ENCODE assay signal across 32 cellular contexts in the genomic region with DNA sequence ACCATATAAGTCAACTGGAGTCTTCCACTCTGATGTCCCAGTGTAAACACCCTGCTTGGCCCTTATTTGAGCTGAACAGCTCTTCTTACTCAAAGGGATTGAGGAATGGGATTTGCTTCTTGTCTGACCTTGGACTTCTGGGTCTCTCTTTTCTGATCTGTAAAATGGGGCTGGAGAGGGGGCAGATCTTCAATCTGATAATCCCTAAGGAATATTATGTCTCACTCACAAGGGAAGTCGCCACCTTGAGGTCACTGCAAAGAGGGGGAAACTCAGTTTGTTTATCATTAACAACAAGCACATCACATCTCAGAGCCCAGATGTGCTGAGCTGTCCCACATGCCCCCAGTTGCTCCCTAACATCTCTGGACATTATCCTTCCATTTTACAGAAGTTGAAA. TPM values are rescaled to one million over a fixed set of nuclear protein-coding genes. Genes with fewer than 3 reads are reported as not detected.
DNase-seq lines count a peak whose midpoint lies in the region; ATAC-seq and FAIRE-seq lines count a peak whose summit lies in the region.
"Had no signal": no experiment of that assay in that cellular context is flagged by ENCODE, and none has a peak within 500 bp of the region (broad histone marks: within the 10 kb centered on the region; RNA-seq: fewer than 3 reads in every experiment).

No MANE protein-coding gene starts in this region.

- ATAC-seq in left cardiac atrium: no peak
- ATAC-seq: activated CD8-positive, alpha-beta memory T cell treated with anti-CD3 and anti-CD28 coated beads, Interleukin-2, amount 10 ng/mL, durations not matched to agents 7 days and 5 days; Right ventricle myocardium inferior had no signal

- FAIRE-seq in HTR-8/SVneo (lab: Jason Lieb, UNC): peak; percentile 55
- FAIRE-seq: A204.1, bronchial epithelial cell, endometrium had no signal

- peaks cover 4% of the 10 kb centered on the region for H3K9me3 Mint-ChIP-seq in activated CD4-positive, alpha-beta memory T cell treated with anti-CD3 and anti-CD28 coated beads, Interleukin-2, amount 10 ng/mL, durations not matched to agents 7 days and 5 days
- H3K9me3 Mint-ChIP-seq in activated CD4-positive, alpha-beta memory T cell treated with anti-CD3 and anti-CD28 coated beads for 36 hours: peaks cover 6% of the 10 kb centered on the region
- peaks cover 11% of the 10 kb centered on the region for H3K9me3 Mint-ChIP-seq in activated naive CD8-positive, alpha-beta T cell treated with anti-CD3 and anti-CD28 coated beads for 36 hours

- peak overlapping the region; percentile 28 for H3K27ac Mint-ChIP-seq in activated CD4-positive, alpha-beta memory T cell treated with anti-CD3 and anti-CD28 coated beads, Interleukin-2, amount 10 ng/mL, durations not matched to agents 7 days and 5 days
- no peak overlapping the region for H3K27ac Mint-ChIP-seq in activated CD4-positive, alpha-beta memory T cell treated with anti-CD3 and anti-CD28 coated beads for 36 hours
- H3K27ac Mint-ChIP-seq in activated naive CD8-positive, alpha-beta T cell treated with anti-CD3 and anti-CD28 coated beads for 36 hours: peak overlapping the region; percentile 10

- H3K36me3 ChIP-seq in trophoblast cell (ENCODE audit: control insufficient read depth in 1 of 2, insufficient read depth in 2 of 2, low read length in 2 of 2): no peaks in the 10 kb centered on the region

- H2AK5ac ChIP-seq in trophoblast cell (ENCODE audit: low read length): no peak overlapping the region

- H3K27me3 Mint-ChIP-seq in activated CD4-positive, alpha-beta memory T cell treated with anti-CD3 and anti-CD28 coated beads, Interleukin-2, amount 10 ng/mL, durations not matched to agents 7 days and 5 days: no peaks in the 10 kb centered on the region
- H3K27me3 Mint-ChIP-seq in activated CD4-positive, alpha-beta memory T cell treated with anti-CD3 and anti-CD28 coated beads for 36 hours: no peaks in the 10 kb centered on the region
- no peaks in the 10 kb centered on the region for H3K27me3 Mint-ChIP-seq in activated naive CD8-positive, alpha-beta T cell treated with anti-CD3 and anti-CD28 coated beads for 36 hours
- H3K27me3 Mint-ChIP-seq: activated CD8-positive, alpha-beta memory T cell treated with anti-CD3 and anti-CD28 coated beads, Interleukin-2, amount 10 ng/mL, durations not matched to agents 7 days and 5 days had no signal

- CTCF ChIA-PET in activated CD4-positive, alpha-beta memory T cell treated with anti-CD3 and anti-CD28 coated beads, Interleukin-2, amount 10 ng/mL, durations not matched to agents 7 days and 5 days (lab: Charles Lee): interaction anchor here (1.6 kb wide), 1 partner anchor 11 kb away, joined by 9 read pairs; no protein-coding TSS in a partner anchor
- CTCF ChIA-PET in activated CD4-positive, alpha-beta memory T cell treated with anti-CD3 and anti-CD28 coated beads for 36 hours (lab: Charles Lee): interaction anchor here (1.0 to 1.1 kb wide), 3 partner anchors 10 to 75 kb away, joined by 3 to 4 read pairs (median 3); no protein-coding TSS in a partner anchor

- no peak overlapping the region for H3K4me2 ChIP-seq in trophoblast cell (ENCODE audit: low read length)

- H3K4me1 ChIP-seq in trophoblast cell (ENCODE audit: control insufficient read depth in 1 of 2, insufficient read depth in 2 of 2, low read length in 2 of 2): peaks cover 5 to 21% of the 10 kb centered on the region in 2 experiments
- H3K4me1 ChIP-seq: BE2C, transverse colon had no signal

- H3K4me3 ChIP-seq in trophoblast cell (ENCODE audit: low read depth, low read length): no peak overlapping the region
- H3K4me3 ChIP-seq: transverse colon had no signal

- peak overlapping the region; percentile 87 for H4K91ac ChIP-seq in trophoblast cell (ENCODE audit: low read depth, low read length)

- no peak overlapping the region for H3K4me3 Mint-ChIP-seq in activated CD4-positive, alpha-beta memory T cell treated with anti-CD3 and anti-CD28 coated beads, Interleukin-2, amount 10 ng/mL, durations not matched to agents 7 days and 5 days
- H3K4me3 Mint-ChIP-seq in activated CD4-positive, alpha-beta memory T cell treated with anti-CD3 and anti-CD28 coated beads for 36 hours: no peak overlapping the region
- H3K4me3 Mint-ChIP-seq in activated naive CD8-positive, alpha-beta T cell treated with anti-CD3 and anti-CD28 coated beads for 36 hours: no peak overlapping the region
- H3K4me3 Mint-ChIP-seq: activated CD8-positive, alpha-beta memory T cell treated with anti-CD3 and anti-CD28 coated beads, Interleukin-2, amount 10 ng/mL, durations not matched to agents 7 days and 5 days had no signal

- WGBS in trophoblast cell (ENCODE audit: extremely low coverage, insufficient coverage, insufficient read length): no CpG with 5 or more reads among the region's 1 CpG

- no peaks in the 10 kb centered on the region for H3K27me3 ChIP-seq in trophoblast cell (ENCODE audit: insufficient read depth, low read length)
- H3K27me3 ChIP-seq: BE2C, transverse colon had no signal

- H2BK120ac ChIP-seq in trophoblast cell (ENCODE audit: insufficient read depth, low read length, poor library complexity): peak overlapping the region; percentile 37

- H3K9me3 ChIP-seq in trophoblast cell (ENCODE audit: insufficient read depth, low read depth, low read length): no peaks in the 10 kb centered on the region
- H3K9me3 ChIP-seq: BE2C, transverse colon had no signal

- POLR2A ChIA-PET in activated CD4-positive, alpha-beta memory T cell treated with anti-CD3 and anti-CD28 coated beads, Interleukin-2, amount 10 ng/mL, durations not matched to agents 7 days and 5 days (lab: Charles Lee): no interaction called here
- POLR2A ChIA-PET in activated CD4-positive, alpha-beta memory T cell treated with anti-CD3 and anti-CD28 coated beads for 36 hours (lab: Charles Lee): no interaction called here

- peaks cover 81% of the 10 kb centered on the region for H3K36me3 Mint-ChIP-seq in activated CD4-positive, alpha-beta memory T cell treated with anti-CD3 and anti-CD28 coated beads, Interleukin-2, amount 10 ng/mL, durations not matched to agents 7 days and 5 days (ENCODE audit: low read depth)
- peaks cover 43% of the 10 kb centered on the region for H3K36me3 Mint-ChIP-seq in activated CD4-positive, alpha-beta memory T cell treated with anti-CD3 and anti-CD28 coated beads for 36 hours
- H3K36me3 Mint-ChIP-seq in activated naive CD8-positive, alpha-beta T cell treated with anti-CD3 and anti-CD28 coated beads for 36 hours: peaks cover 62% of the 10 kb centered on the region

- H3K18ac ChIP-seq in trophoblast cell (ENCODE audit: low read length): peak overlapping the region; percentile 41

- no peak overlapping the region for H3K9ac ChIP-seq in trophoblast cell (ENCODE audit: low read length)

- no peak for DNase-seq in activated CD4-positive, alpha-beta memory T cell treated with anti-CD3 and anti-CD28 coated beads, Interleukin-2, amount 10 ng/mL, durations not matched to agents 7 days and 5 days
- no peak for DNase-seq in activated CD4-positive, alpha-beta memory T cell treated with anti-CD3 and anti-CD28 coated beads for 36 hours
- DNase-seq in HTR-8/SVneo (ENCODE audit: insufficient read length, low spot score): no peak
- no peak for DNase-seq in activated naive CD8-positive, alpha-beta T cell treated with anti-CD3 and anti-CD28 coated beads for 36 hours
- DNase-seq in trophoblast cell: no peak
- DNase-seq in EL: no peak
- no peak for DNase-seq in SKM-1 treated with dmso at 0.1 percent for 144 hours (lab: John Stamatoyannopoulos, UW; ENCODE audit: unreplicated experiment)
- DNase-seq in left cardiac atrium: no peak
- DNase-seq: activated CD4-positive, CD25-positive, alpha-beta regulatory T cell treated with anti-CD3 and anti-CD28 coated beads, Interleukin-2, amount 50 U/mL, for 72 hours; activated CD8-positive, alpha-beta memory T cell treated with anti-CD3 and anti-CD28 coated beads, Interleukin-2, amount 10 ng/mL, durations not matched to agents 7 days and 5 days; activated effector memory CD4-positive, alpha-beta T cell treated with anti-CD3 and anti-CD28 coated beads, Interleukin-2, amount 50 U/mL, for 16 hours; amniotic stem cell; BE2C; cortex of kidney; H7; kidney glomerular epithelial cell; mammary epithelial cell; NCI-H1092; NCI-H1930; NCI-H82; stimulated activated CD4-positive, alpha-beta T cell treated with anti-CD3 and anti-CD28 coated beads, Interleukin-4, amount 100 ng/mL, for 24 hours; SW 1271; transverse colon had no signal

- peak overlapping the region; percentile 41 for H2BK12ac ChIP-seq in trophoblast cell (ENCODE audit: low read length)

- H2BK5ac ChIP-seq in trophoblast cell (ENCODE audit: low read depth, low read length, poor library complexity): peak overlapping the region; percentile 24

- no peak overlapping the region for H2AFZ ChIP-seq in trophoblast cell (ENCODE audit: insufficient read depth, low read length, poor library complexity)

- intact Hi-C loops in activated CD4-positive, alpha-beta memory T cell treated with anti-CD3 and anti-CD28 coated beads for 36 hours (cut with micrococcal nuclease): no loop called here
- intact Hi-C loops in left cardiac atrium (cut with DNase I): no loop called here

- H3K14ac ChIP-seq in trophoblast cell (ENCODE audit: low read length): peak overlapping the region; percentile 40

- no peak overlapping the region for H3K23ac ChIP-seq in trophoblast cell (ENCODE audit: low read length)

- H3K79me1 ChIP-seq in trophoblast cell (ENCODE audit: low read length): peaks cover 25% of the 10 kb centered on the region

- no peaks in the 10 kb centered on the region for H3K4me1 Mint-ChIP-seq in activated CD4-positive, alpha-beta memory T cell treated with anti-CD3 and anti-CD28 coated beads, Interleukin-2, amount 10 ng/mL, durations not matched to agents 7 days and 5 days
- H3K4me1 Mint-ChIP-seq in activated CD4-positive, alpha-beta memory T cell treated with anti-CD3 and anti-CD28 coated beads for 36 hours (ENCODE audit: low read depth): no peaks in the 10 kb centered on the region
- peaks cover 11% of the 10 kb centered on the region for H3K4me1 Mint-ChIP-seq in activated naive CD8-positive, alpha-beta T cell treated with anti-CD3 and anti-CD28 coated beads for 36 hours

- no peak overlapping the region for H3K4ac ChIP-seq in trophoblast cell (ENCODE audit: low read depth, low read length)

- no peak overlapping the region for H4K12ac ChIP-seq in trophoblast cell (ENCODE audit: low read depth, low read length)

- no peaks in the 10 kb centered on the region for H3K79me2 ChIP-seq in trophoblast cell (ENCODE audit: control insufficient read depth, insufficient read depth, low read length, poor library complexity)

- H4K8ac ChIP-seq in trophoblast cell (ENCODE audit: low read depth, low read length): no peak overlapping the region

- peak overlapping the region; percentile 31 for H3K27ac ChIP-seq in trophoblast cell (ENCODE audit: low read depth, low read length)
- H3K27ac ChIP-seq: transverse colon had no signal

RNA-seq across cellular contexts. Expression of a gene that starts 15.1 kb away (rescaled TPM):
- under 1 TPM; 0.13 TPM for total RNA-seq in activated CD4-positive, alpha-beta memory T cell treated with anti-CD3 and anti-CD28 coated beads, Interleukin-2, amount 10 ng/mL, durations not matched to agents 7 days and 5 days
- total RNA-seq in activated CD4-positive, alpha-beta memory T cell treated with anti-CD3 and anti-CD28 coated beads for 36 hours: under 1 TPM; 0.34 to 0.45 TPM
- total RNA-seq in activated naive CD8-positive, alpha-beta T cell treated with anti-CD3 and anti-CD28 coated beads for 36 hours: under 1 TPM; 0.56 to 0.70 TPM
- polyA plus RNA-seq in trophoblast cell (2013): 6.1 and 6.8 TPM in 2 replicates
- under 1 TPM; 0.21 TPM for total RNA-seq in left cardiac atrium
- total RNA-seq: HT1080, myocyte, Right ventricle myocardium inferior had no signal

RNA-seq across cellular contexts. Expression of a gene that starts 29.1 kb away (rescaled TPM):
- total RNA-seq in activated CD4-positive, alpha-beta memory T cell treated with anti-CD3 and anti-CD28 coated beads, Interleukin-2, amount 10 ng/mL, durations not matched to agents 7 days and 5 days: under 1 TPM; 0.63 to 0.73 TPM
- total RNA-seq in activated CD4-positive, alpha-beta memory T cell treated with anti-CD3 and anti-CD28 coated beads for 36 hours: not detected
- total RNA-seq in activated naive CD8-positive, alpha-beta T cell treated with anti-CD3 and anti-CD28 coated beads for 36 hours: under 1 TPM in 1 of 2 experiments, not detected in 1; 0.23 TPM
- polyA plus RNA-seq in trophoblast cell (2013): not detected in 2 replicates
- total RNA-seq in left cardiac atrium: not detected
- total RNA-seq: activated CD8-positive, alpha-beta memory T cell treated with anti-CD3 and anti-CD28 coated beads, Interleukin-2, amount 10 ng/mL, durations not matched to agents 7 days and 5 days; fibroblast of lung; glomerular endothelial cell; H7; HT1080; myocyte; osteoblast; Right ventricle myocardium inferior; transverse colon had no signal
- polyA plus RNA-seq: fibroblast of lung had no signal

RNA-seq across cellular contexts. Expression of a gene that starts 38.4 kb away (rescaled TPM):
- not detected for total RNA-seq in activated CD4-positive, alpha-beta memory T cell treated with anti-CD3 and anti-CD28 coated beads, Interleukin-2, amount 10 ng/mL, durations not matched to agents 7 days and 5 days
- total RNA-seq in activated CD4-positive, alpha-beta memory T cell treated with anti-CD3 and anti-CD28 coated beads for 36 hours: not detected
- not detected for total RNA-seq in activated naive CD8-positive, alpha-beta T cell treated with anti-CD3 and anti-CD28 coated beads for 36 hours
- not detected in 2 replicates for polyA plus RNA-seq in trophoblast cell (2013)
- not detected for total RNA-seq in left cardiac atrium
- total RNA-seq: activated CD8-positive, alpha-beta memory T cell treated with anti-CD3 and anti-CD28 coated beads, Interleukin-2, amount 10 ng/mL, durations not matched to agents 7 days and 5 days; bronchial epithelial cell; fibroblast of lung; glomerular endothelial cell; H7; HT1080; mammary epithelial cell; myocyte; osteoblast; Right ventricle myocardium inferior had no signal
- polyA plus RNA-seq: fibroblast of lung had no signal
